Comparison of ENCODE assay signal across 24 cellular contexts in the genomic region with DNA sequence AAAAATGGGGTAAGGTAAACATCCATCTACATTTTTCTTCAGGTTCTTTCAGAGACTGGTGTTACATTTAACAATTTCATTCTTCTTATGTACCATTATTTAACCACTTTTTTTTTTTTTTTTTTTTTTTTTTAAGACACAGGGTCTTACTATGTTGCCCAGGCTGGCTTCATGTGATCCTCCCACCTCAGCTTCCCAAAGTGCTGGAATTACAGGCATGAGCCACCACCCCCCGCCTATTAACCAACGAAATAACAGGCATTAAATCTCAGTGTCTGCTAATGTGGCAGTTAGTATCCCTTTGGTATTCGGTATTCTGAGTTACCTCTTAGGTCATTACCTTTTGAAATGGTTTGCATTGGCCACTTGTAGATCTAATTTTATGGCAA.
DNase-seq lines count a peak whose midpoint lies in the region; ATAC-seq and TF ChIP-seq lines count a peak whose summit lies in the region.
"Had no signal": no experiment of that assay in that cellular context is flagged by ENCODE, and none has a peak within 500 bp of the region (broad histone marks: within the 10 kb centered on the region; RNA-seq: fewer than 3 reads in every experiment).

No MANE protein-coding gene starts in this region.

- H3K27ac Mint-ChIP-seq in activated CD4-positive, alpha-beta T cell treated with anti-CD3 and anti-CD28 coated beads for 36 hours: peak overlapping the region; percentile 70
- H3K27ac Mint-ChIP-seq in GM23338 (no peak overlapping the region), immature natural killer cell (peak overlapping the region in 4 of 6 donors; percentile 23 to 73 (median 67))
- H3K27ac Mint-ChIP-seq in activated T-helper 2 cell treated with anti-CD3 and anti-CD28 coated beads, Interferon-gamma antibody, Interleukin-2, Interleukin-4, amounts not matched to agents 10 μg/mL and 5 μg/mL and 100 μg/mL, durations not matched to agents 14 hours and 24 hours and 36 hours: peak overlapping the region; percentile 96
- H3K27ac Mint-ChIP-seq: B cell had no signal

- peaks cover 82% of the 10 kb centered on the region for H3K4me1 Mint-ChIP-seq in activated CD4-positive, alpha-beta T cell treated with anti-CD3 and anti-CD28 coated beads for 36 hours
- H3K4me1 Mint-ChIP-seq in GM23338 (peaks cover 60% of the 10 kb centered on the region), immature natural killer cell (peaks cover 71 to 87% of the 10 kb centered on the region in 2 donors)
- peaks cover 72% of the 10 kb centered on the region for H3K4me1 Mint-ChIP-seq in activated T-helper 2 cell treated with anti-CD3 and anti-CD28 coated beads, Interferon-gamma antibody, Interleukin-2, Interleukin-4, amounts not matched to agents 10 μg/mL and 5 μg/mL and 100 μg/mL, durations not matched to agents 14 hours and 24 hours and 36 hours (ENCODE audit: low read depth)

- no peak overlapping the region for H3K27ac ChIP-seq in GM23338 (ENCODE audit: low read depth)
- no peak overlapping the region for H3K27ac ChIP-seq in upper lobe of right lung
- H3K27ac ChIP-seq: left lung, Peyer's patch, skin epidermis had no signal

- H3K79me2 ChIP-seq in GM23338 (replicated peaks; ENCODE audit: insufficient read depth): peaks cover 66% of the 10 kb centered on the region

- no peaks in the 10 kb centered on the region for H3K9me3 Mint-ChIP-seq in activated CD4-positive, alpha-beta T cell treated with anti-CD3 and anti-CD28 coated beads for 36 hours (ENCODE audit: low read depth)
- no peaks in the 10 kb centered on the region for H3K9me3 Mint-ChIP-seq in GM23338
- no peaks in the 10 kb centered on the region for H3K9me3 Mint-ChIP-seq in activated T-helper 2 cell treated with anti-CD3 and anti-CD28 coated beads, Interferon-gamma antibody, Interleukin-2, Interleukin-4, amounts not matched to agents 10 μg/mL and 5 μg/mL and 100 μg/mL, durations not matched to agents 14 hours and 24 hours and 36 hours
- no peaks in the 10 kb centered on the region for H3K9me3 Mint-ChIP-seq in immature natural killer cell

- no peak overlapping the region for H3K4me2 ChIP-seq in GM23338

- no peaks in the 10 kb centered on the region for H3K9me3 ChIP-seq in upper lobe of right lung
- H3K9me3 ChIP-seq: left lung, Peyer's patch had no signal

- CTCF ChIA-PET in activated CD4-positive, alpha-beta T cell treated with anti-CD3 and anti-CD28 coated beads for 36 hours (lab: Charles Lee): interaction anchor here (0.7 kb wide), 1 partner anchor 83 kb away, joined by 3 read pairs; no protein-coding TSS in a partner anchor

- ATAC-seq in activated CD4-positive, alpha-beta T cell treated with anti-CD3 and anti-CD28 coated beads for 36 hours: no peak
- ATAC-seq in GM23338 (no peak), HG03460 (IDR thresholded peaks at IDR 0.05; ENCODE audit: unreplicated experiment) (no peak), upper lobe of right lung (no peak)
- ATAC-seq: left lung had no signal

- no peaks in the 10 kb centered on the region for H3K9me2 ChIP-seq in GM23338 (ENCODE audit: insufficient read depth)

- no peaks in the 10 kb centered on the region for H3K27me3 Mint-ChIP-seq in activated CD4-positive, alpha-beta T cell treated with anti-CD3 and anti-CD28 coated beads for 36 hours
- H3K27me3 Mint-ChIP-seq in GM23338 (ENCODE audit: insufficient read depth, low read depth, poor library complexity) (peaks cover 16% of the 10 kb centered on the region), immature natural killer cell (ENCODE audit: low read depth in 3 of 3) (peaks cover 0 to 7% (median 2%) of the 10 kb centered on the region in 3 donors)
- no peaks in the 10 kb centered on the region for H3K27me3 Mint-ChIP-seq in activated T-helper 2 cell treated with anti-CD3 and anti-CD28 coated beads, Interferon-gamma antibody, Interleukin-2, Interleukin-4, amounts not matched to agents 10 μg/mL and 5 μg/mL and 100 μg/mL, durations not matched to agents 14 hours and 24 hours and 36 hours (ENCODE audit: low read depth)
- H3K27me3 Mint-ChIP-seq: B cell had no signal

- intact Hi-C loops in activated CD4-positive, alpha-beta T cell treated with anti-CD3 and anti-CD28 coated beads for 36 hours (cut with DNase I, micrococcal nuclease): loop anchor here (2.0 to 10.0 kb wide), 2 partner anchors 71 to 205 kb away; no protein-coding TSS in a partner anchor
- intact Hi-C loops in activated T-helper 2 cell treated with anti-CD3 and anti-CD28 coated beads, Interferon-gamma antibody, Interleukin-2, Interleukin-4, amounts not matched to agents 10 μg/mL and 5 μg/mL and 100 μg/mL, durations not matched to agents 14 hours and 24 hours and 36 hours (cut with micrococcal nuclease): loop anchor here (2.0 to 10.0 kb wide), 2 partner anchors 53 to 229 kb away; partner anchors contain the start of genes TCEANC2 and TMEM59
- intact Hi-C loops in upper lobe of right lung (cut with DNase I): no loop called here

- in situ Hi-C loops in GM13976 (cut with MboI; ENCODE audit: low sequenced_read_pairs, unreplicated experiment): no loop called here

- H3K4me3 ChIP-seq in GM23338 (no peak overlapping the region), upper lobe of right lung (no peak overlapping the region)
- H3K4me3 ChIP-seq: left lung, Peyer's patch, skin epidermis had no signal

- no peak for TF ChIP-seq CTCF in GM23338 (conservative IDR thresholded peaks at IDR 0.05; ENCODE audit: low read depth in 2 of 2)
- no peak for TF ChIP-seq CTCF in upper lobe of right lung (IDR thresholded peaks at IDR 0.05)
- TF ChIP-seq CTCF in GM13976 (IDR thresholded peaks at IDR 0.05; ENCODE audit: borderline replicate concordance, control extremely low read depth, extremely low read depth, insufficient read depth, missing control alignments): no peak

- H3K36me3 Mint-ChIP-seq in activated CD4-positive, alpha-beta T cell treated with anti-CD3 and anti-CD28 coated beads for 36 hours (ENCODE audit: low read depth): peaks cover 6% of the 10 kb centered on the region
- H3K36me3 Mint-ChIP-seq in GM23338 (ENCODE audit: low read depth) (peaks cover 12% of the 10 kb centered on the region), immature natural killer cell (peaks cover 3 to 9% (median 6%) of the 10 kb centered on the region in 3 donors)
- H3K36me3 Mint-ChIP-seq in activated T-helper 2 cell treated with anti-CD3 and anti-CD28 coated beads, Interferon-gamma antibody, Interleukin-2, Interleukin-4, amounts not matched to agents 10 μg/mL and 5 μg/mL and 100 μg/mL, durations not matched to agents 14 hours and 24 hours and 36 hours (ENCODE audit: low read depth): peaks cover 23% of the 10 kb centered on the region

- no peak overlapping the region for H3K4me3 Mint-ChIP-seq in activated CD4-positive, alpha-beta T cell treated with anti-CD3 and anti-CD28 coated beads for 36 hours
- H3K4me3 Mint-ChIP-seq in GM23338 (no peak overlapping the region), immature natural killer cell (peak overlapping the region in 3 of 5 donors; percentile 14 to 62 (median 36))
- no peak overlapping the region for H3K4me3 Mint-ChIP-seq in activated T-helper 2 cell treated with anti-CD3 and anti-CD28 coated beads, Interferon-gamma antibody, Interleukin-2, Interleukin-4, amounts not matched to agents 10 μg/mL and 5 μg/mL and 100 μg/mL, durations not matched to agents 14 hours and 24 hours and 36 hours (ENCODE audit: low read depth)
- H3K4me3 Mint-ChIP-seq: B cell had no signal

- H4K20me1 ChIP-seq in GM23338 (replicated peaks; ENCODE audit: insufficient read depth): peaks cover 14% of the 10 kb centered on the region

- DNase-seq in activated CD4-positive, alpha-beta T cell treated with anti-CD3 and anti-CD28 coated beads for 36 hours: no peak
- no peak for DNase-seq in activated CD4-positive, alpha-beta T cell treated with anti-CD3 and anti-CD28 coated beads, Interleukin-2, amount 50 U/mL, for 1 hour
- DNase-seq in GM23338 (ENCODE audit: low spot score) (no peak), immature natural killer cell (no peak), upper lobe of right lung (no peak), GM13976 (ENCODE audit: low spot score) (no peak)
- DNase-seq in activated T-helper 2 cell treated with anti-CD3 and anti-CD28 coated beads, Interferon-gamma antibody, Interleukin-2, Interleukin-4, amounts not matched to agents 10 μg/mL and 5 μg/mL and 100 μg/mL, durations not matched to agents 14 hours and 24 hours and 36 hours (ENCODE audit: low spot score): no peak
- DNase-seq: activated CD4-positive, CD25-positive, alpha-beta regulatory T cell treated with anti-CD3 and anti-CD28 coated beads, Interleukin-2, amount 50 U/mL, for 72 hours; activated CD8-positive, alpha-beta memory T cell treated with anti-CD3 and anti-CD28 coated beads, Interleukin-2, amount 50 U/mL, for 48 hours; DMS79; H7; Kasumi-1; left lung; mesendoderm; NCI-H1694 treated with DMSO at 0.1 percent for 48 hours; NCI-H2171 treated with DMSO at 0.1 percent for 48 hours; NCI-H524; Peyer's patch; SIG-M5; substantia nigra; SW 1271 had no signal

- H3K27me3 ChIP-seq in GM23338 (ENCODE audit: insufficient read depth): no peaks in the 10 kb centered on the region
- H3K27me3 ChIP-seq in upper lobe of right lung: no peaks in the 10 kb centered on the region
- H3K27me3 ChIP-seq: left lung, Peyer's patch had no signal

- H3K36me3 ChIP-seq in GM23338 (ENCODE audit: insufficient read depth): no peaks in the 10 kb centered on the region
- H3K36me3 ChIP-seq in upper lobe of right lung: no peaks in the 10 kb centered on the region

- H3K4me1 ChIP-seq in GM23338 (ENCODE audit: insufficient read depth): peaks cover 45% of the 10 kb centered on the region
- H3K4me1 ChIP-seq in upper lobe of right lung: peaks cover 26% of the 10 kb centered on the region

- peaks cover 9% of the 10 kb centered on the region for H3F3A ChIP-seq in GM23338 (replicated peaks; ENCODE audit: low read depth)

- no peak overlapping the region for H2AFZ ChIP-seq in GM23338

- POLR2A ChIA-PET in activated CD4-positive, alpha-beta T cell treated with anti-CD3 and anti-CD28 coated beads for 36 hours (lab: Charles Lee): no interaction called here

Comparison
In these comparisons a context has a peak if more than half of its experiments do, and no peak if none do; other contexts are left out.
1. H3K4me3 Mint-ChIP-seq: peak in immature natural killer cell (3 of 5); none in activated CD4-positive, alpha-beta T cell treated with anti-CD3 and anti-CD28 coated beads for 36 hours (single experiment), GM23338 (single experiment) and activated T-helper 2 cell treated with anti-CD3 and anti-CD28 coated beads, Interferon-gamma antibody, Interleukin-2, Interleukin-4, amounts not matched to agents 10 μg/mL and 5 μg/mL and 100 μg/mL, durations not matched to agents 14 hours and 24 hours and 36 hours (single experiment).